In the genomic region with DNA sequence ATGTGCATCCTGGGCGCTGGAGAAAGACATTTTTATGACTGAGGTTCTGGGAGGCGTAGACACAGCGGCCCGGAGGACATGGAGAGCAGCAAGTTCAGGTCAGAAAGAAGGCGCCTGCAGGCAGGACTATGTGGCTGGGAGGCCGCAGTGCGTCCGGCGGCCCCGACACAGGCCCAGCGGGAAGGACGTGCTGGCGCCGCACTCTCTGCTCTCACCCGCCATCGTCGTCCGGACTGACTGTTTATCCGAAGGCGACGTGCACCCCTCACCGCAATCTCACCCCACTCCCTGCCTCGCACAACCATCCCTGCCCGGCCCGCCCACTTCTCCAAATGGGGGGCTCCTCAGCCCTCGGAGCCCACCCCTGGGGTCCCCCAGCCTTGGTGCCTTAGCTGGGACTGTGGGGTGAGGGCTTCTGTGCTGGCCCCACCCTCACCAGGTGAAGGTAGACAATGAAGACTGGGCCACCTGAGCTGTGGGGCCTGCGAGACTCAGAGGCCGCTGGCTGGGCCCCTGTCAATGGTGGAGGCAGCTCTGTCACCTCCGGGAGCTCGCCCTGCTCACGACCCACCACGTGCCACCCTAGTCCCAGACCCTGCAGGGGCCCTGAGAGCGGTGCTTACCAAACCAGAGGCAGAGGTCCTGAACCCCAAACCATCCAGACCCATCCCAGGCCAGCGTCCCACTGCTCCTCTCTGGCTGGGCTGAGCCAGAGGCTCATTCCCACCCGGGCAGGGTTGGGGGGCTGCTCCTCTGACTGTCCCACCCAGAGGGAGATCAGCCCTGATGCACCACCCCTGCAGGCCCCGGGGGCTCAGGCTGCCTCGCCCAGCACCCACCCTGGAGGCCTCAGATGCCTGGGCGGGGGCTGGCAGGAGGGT, we compare ENCODE assay signal across 31 cellular contexts. TPM values are rescaled to one million over a fixed set of nuclear protein-coding genes. Genes with fewer than 3 reads are reported as not detected.
DNase-seq lines count a peak whose midpoint lies in the region; TF ChIP-seq lines count a peak whose summit lies in the region.
"Had no signal": no experiment of that assay in that cellular context is flagged by ENCODE, and none has a peak within 500 bp of the region (broad histone marks: within the 10 kb centered on the region; RNA-seq: fewer than 3 reads in every experiment).

No MANE protein-coding gene starts in this region.

- H3K4me1 Mint-ChIP-seq in glutamatergic neuron (ENCODE audit: low read depth, unreplicated experiment): no peaks in the 10 kb centered on the region
- H3K4me1 Mint-ChIP-seq: naive thymus-derived CD8-positive, alpha-beta T cell had no signal

- H3K9me3 ChIP-seq in BLaER1 treated with 17β-estradiol and CSF1 and Interleukin-3, amounts not matched to agents 10 nM and 100 nM (replicated peaks in 1 of 11): peaks cover 11 to 24% (median 16%) of the 10 kb centered on the region in 11 experiments

- H3K27ac ChIP-seq in BLaER1 treated with 17β-estradiol and CSF1 and Interleukin-3, amounts not matched to agents 10 nM and 100 nM: no peak overlapping the region
- H3K27ac ChIP-seq: ascending aorta, parathyroid adenoma, RWPE1, skin epidermis had no signal

- no peak overlapping the region for H3K27ac Mint-ChIP-seq in glutamatergic neuron (ENCODE audit: unreplicated experiment)
- H3K27ac Mint-ChIP-seq: naive thymus-derived CD8-positive, alpha-beta T cell; stimulated activated naive CD8-positive, alpha-beta T cell treated with anti-CD3 and anti-CD28 coated beads, Interleukin-15, Interleukin-2, amounts not matched to agents 100 ng/mL and 50 ng/mL, for 24 hours had no signal

- peaks cover 0 to 13% (median 12%) of the 10 kb centered on the region in 10 experiments; a peak in 12 of 20 replicates for H3K4me1 ChIP-seq in BLaER1 treated with 17β-estradiol and CSF1 and Interleukin-3, amounts not matched to agents 10 nM and 100 nM
- H3K4me1 ChIP-seq: ascending aorta, Caco-2, HAP-1, parathyroid adenoma had no signal

- H3K36me3 Mint-ChIP-seq in glutamatergic neuron (ENCODE audit: unreplicated experiment): peaks cover 19% of the 10 kb centered on the region

- H3K9ac ChIP-seq in BLaER1 treated with 17β-estradiol and CSF1 and Interleukin-3, amounts not matched to agents 10 nM and 100 nM: peak overlapping the region in 2 of 11 experiments; percentile 15 to 37; a peak in 3 of 22 replicates
- H3K9ac ChIP-seq: parathyroid adenoma had no signal

- TF ChIP-seq CTCF in GM10266 (IDR thresholded peaks at IDR 0.05; ENCODE audit: control insufficient read depth, insufficient read depth, low read depth, missing control alignments) (no peak), glutamatergic neuron (IDR thresholded peaks at IDR 0.05; ENCODE audit: partially characterized antibody, unreplicated experiment) (no peak)

- DNase-seq in GM10266 (ENCODE audit: extremely low spot score): peak; percentile 8
- peak; percentile 11 for DNase-seq in glutamatergic neuron
- peak in 7 of 10 donors; percentile 5 to 80 (median 25) for DNase-seq in posterior cingulate gyrus
- DNase-seq in SW480 (ENCODE audit: low spot score): no peak
- no peak for DNase-seq in NCI-H2196 (lab: John Stamatoyannopoulos, UW; ENCODE audit: unreplicated experiment)
- DNase-seq in cerebellar nuclear complex (lab: John Stamatoyannopoulos, UW): no peak
- DNase-seq: activated CD4-positive, alpha-beta T cell treated with anti-CD3 and anti-CD28 coated beads, Interleukin-2, amount 50 U/mL, for 1 hour; activated CD8-positive, alpha-beta memory T cell treated with anti-CD3 and anti-CD28 coated beads, Interleukin-2, amount 50 U/mL, for 48 hours; AML-193; DND-41; effector CD4-positive, alpha-beta T cell; foreskin melanocyte; hypothalamus; mesendoderm; NCI-H1092; NCI-H2029 treated with DMSO at 0.1 percent for 48 hours; NK-92 treated with Interleukin-12 subunit alpha and Interleukin-12 subunit beta, amount 100 ng/mL, for 24 hours; stimulated activated CD4-positive, alpha-beta T cell treated with anti-CD3 and anti-CD28 coated beads, Interleukin-2, amount 100 ng/mL, for 48 hours; SW 1271 had no signal

- peaks cover 8% of the 10 kb centered on the region for H3K27me3 Mint-ChIP-seq in glutamatergic neuron (ENCODE audit: unreplicated experiment)

- no peak overlapping the region for H3K4me3 ChIP-seq in BLaER1 treated with 17β-estradiol and CSF1 and Interleukin-3, amounts not matched to agents 10 nM and 100 nM
- H3K4me3 ChIP-seq: ascending aorta, HAP-1, skin epidermis had no signal

- H3K4me3 Mint-ChIP-seq in glutamatergic neuron (ENCODE audit: unreplicated experiment): no peak overlapping the region
- H3K4me3 Mint-ChIP-seq: naive thymus-derived CD8-positive, alpha-beta T cell; stimulated activated naive CD8-positive, alpha-beta T cell treated with anti-CD3 and anti-CD28 coated beads, Interleukin-15, Interleukin-2, amounts not matched to agents 100 ng/mL and 50 ng/mL, for 24 hours had no signal

- peak overlapping the region in 9 of 11 experiments; percentile 10 to 76 (median 52); a peak in 15 of 22 replicates for H3K4me2 ChIP-seq in BLaER1 treated with 17β-estradiol and CSF1 and Interleukin-3, amounts not matched to agents 10 nM and 100 nM

- H3K36me3 ChIP-seq in BLaER1 treated with 17β-estradiol and CSF1 and Interleukin-3, amounts not matched to agents 10 nM and 100 nM: no peaks in the 10 kb centered on the region
- H3K36me3 ChIP-seq: ascending aorta, HAP-1 had no signal

- intact Hi-C loops in posterior cingulate gyrus (cut with DNase I): no loop called here

- peaks cover 0 to 7% (median 0%) of the 10 kb centered on the region in 11 experiments; a peak in 1 of 22 replicates for H3K27me3 ChIP-seq in BLaER1 treated with 17β-estradiol and CSF1 and Interleukin-3, amounts not matched to agents 10 nM and 100 nM
- H3K27me3 ChIP-seq: ascending aorta had no signal

- H3K9me3 Mint-ChIP-seq in glutamatergic neuron (ENCODE audit: unreplicated experiment): peaks cover 9% of the 10 kb centered on the region

- peaks cover 0 to 57% (median 5%) of the 10 kb centered on the region in 11 experiments; a peak in 10 of 22 replicates for H4K20me1 ChIP-seq in BLaER1 treated with 17β-estradiol and CSF1 and Interleukin-3, amounts not matched to agents 10 nM and 100 nM

RNA-seq across cellular contexts. Expression of a gene that starts 16.2 kb away (rescaled TPM):
- not detected for total RNA-seq in glutamatergic neuron (ENCODE audit: unreplicated experiment)
- total RNA-seq: Caco-2; LHCN-M2; naive thymus-derived CD8-positive, alpha-beta T cell; ureter had no signal

RNA-seq across cellular contexts. Expression of a gene that starts 48.9 kb away (rescaled TPM):
- total RNA-seq in glutamatergic neuron (ENCODE audit: unreplicated experiment): not detected
- total RNA-seq: LHCN-M2; naive thymus-derived CD8-positive, alpha-beta T cell; NCI-H460; ureter had no signal

Comparison
In these comparisons a context has a peak if more than half of its experiments do, and no peak if none do; other contexts are left out.
1. DNase-seq: peak in GM10266 (single experiment), glutamatergic neuron (single experiment) and posterior cingulate gyrus (7 of 10); none in SW480 (single experiment), NCI-H2196 (single experiment) and cerebellar nuclear complex (0 of 2).